ENCODE assay signal across 25 cellular contexts in genomic region chr5:111707624-111708165, GRCh38.
"Had no signal": no experiment of that assay in that cellular context is flagged by ENCODE, and none has a peak within 500 bp of the region (broad histone marks: within the 10 kb centered on the region; RNA-seq: fewer than 3 reads in every experiment).

No MANE protein-coding gene starts in this region.

- H3K36me3 Mint-ChIP-seq: activated CD4-positive, alpha-beta memory T cell treated with anti-CD3 and anti-CD28 coated beads for 36 hours; activated naive CD8-positive, alpha-beta T cell had no signal

- ATAC-seq: activated T-cell treated with anti-CD3 and anti-CD28 coated beads, Interleukin-2, amount 50 U/mL, for 4 hours; activated T-helper 17 cell treated with anti-CD3 and anti-CD28 coated beads, Interleukin-2, amount 50 U/mL, for 72 hours; Right ventricle myocardium inferior had no signal

- H3K36me3 ChIP-seq: brain microvascular endothelial cell had no signal

- H3K4me1 Mint-ChIP-seq: activated T-helper 17 cell treated with anti-CD3 and anti-CD28 coated beads, Interleukin-2, amount 50 U/mL, for 72 hours had no signal

- H3K27me3 Mint-ChIP-seq: activated naive CD8-positive, alpha-beta T cell had no signal

- H3K4me2 ChIP-seq: SK-N-SH had no signal

- FAIRE-seq: RCC 7860 had no signal

- H3K27ac ChIP-seq: brain microvascular endothelial cell, VCaP had no signal

- H3K4me3 Mint-ChIP-seq: activated CD4-positive, alpha-beta memory T cell treated with anti-CD3 and anti-CD28 coated beads for 36 hours; activated CD4-positive, alpha-beta T cell treated with anti-CD3 and anti-CD28 coated beads, Interleukin-2, amount 10 ng/mL, durations not matched to agents 7 days and 5 days; activated naive CD4-positive, alpha-beta T cell treated with anti-CD3 and anti-CD28 coated beads for 36 hours; activated naive CD8-positive, alpha-beta T cell; activated T-cell treated with anti-CD3 and anti-CD28 coated beads, Interleukin-2, amount 50 U/mL, for 4 hours; activated T-helper 17 cell treated with anti-CD3 and anti-CD28 coated beads, Interleukin-2, amount 50 U/mL, for 72 hours had no signal

- H3K27me3 ChIP-seq: brain microvascular endothelial cell had no signal

- H3K27ac Mint-ChIP-seq: activated CD4-positive, alpha-beta memory T cell treated with anti-CD3 and anti-CD28 coated beads for 36 hours; activated CD4-positive, alpha-beta T cell treated with anti-CD3 and anti-CD28 coated beads, Interleukin-2, amount 10 ng/mL, durations not matched to agents 7 days and 5 days; activated naive CD4-positive, alpha-beta T cell treated with anti-CD3 and anti-CD28 coated beads for 36 hours; activated naive CD8-positive, alpha-beta T cell; activated T-helper 17 cell treated with anti-CD3 and anti-CD28 coated beads, Interleukin-2, amount 50 U/mL, for 72 hours had no signal

- H3K9me3 Mint-ChIP-seq: activated T-helper 17 cell treated with anti-CD3 and anti-CD28 coated beads, Interleukin-2, amount 50 U/mL, for 72 hours had no signal

- DNase-seq: activated CD4-positive, alpha-beta memory T cell treated with anti-CD3 and anti-CD28 coated beads for 36 hours; activated CD4-positive, alpha-beta T cell treated with anti-CD3 and anti-CD28 coated beads, Interleukin-2, amount 10 ng/mL, durations not matched to agents 7 days and 5 days; activated CD4-positive, CD25-positive, alpha-beta regulatory T cell; activated CD8-positive, alpha-beta memory T cell treated with anti-CD3 and anti-CD28 coated beads for 24 hours; activated gamma-delta T cell; activated naive CD4-positive, alpha-beta T cell treated with anti-CD3 and anti-CD28 coated beads for 36 hours; activated T-cell treated with anti-CD3 and anti-CD28 coated beads, Interleukin-2, amount 50 U/mL, for 4 hours; amygdala; brain microvascular endothelial cell; caudate nucleus; MM.1S; NCI-H1105; NCI-H1436; NCI-H1694 treated with DMSO at 0.1 percent for 48 hours; NCI-H2029 treated with DMSO at 0.1 percent for 48 hours; NCI-H510A treated with DMSO at 0.1 percent for 48 hours; NCI-H69; NK-92 treated with Interleukin-12 subunit alpha and Interleukin-12 subunit beta, amount 100 ng/mL, for 24 hours; SK-N-SH; T-helper 1 cell had no signal

- H3K9ac ChIP-seq: SK-N-SH had no signal
